11 cellular contexts compared by ENCODE assay signal in genomic region chr2:40371525-40372277, GRCh38.
DNase-seq lines count a peak whose midpoint lies in the region; ATAC-seq, FAIRE-seq and TF ChIP-seq lines count a peak whose summit lies in the region.
"Had no signal": no experiment of that assay in that cellular context is flagged by ENCODE, and none has a peak within 500 bp of the region (broad histone marks: within the 10 kb centered on the region; RNA-seq: fewer than 3 reads in every experiment).

No MANE protein-coding gene starts in this region.

- H3K27me3 ChIP-seq in astrocyte (ENCODE audit: insufficient read depth, low read length) (no peaks in the 10 kb centered on the region), iPS-20b (ENCODE audit: insufficient read depth, low read length) (no peaks in the 10 kb centered on the region), thoracic aorta (replicated peaks; ENCODE audit: insufficient read depth) (no peaks in the 10 kb centered on the region)
- H3K27me3 ChIP-seq in CD8-positive, alpha-beta T cell (ENCODE audit: insufficient read depth, low read length): no peaks in the 10 kb centered on the region
- H3K27me3 ChIP-seq: upper lobe of right lung had no signal

- H3K4me1 Mint-ChIP-seq in astrocyte (ENCODE audit: low read depth, unreplicated experiment): peaks cover 59% of the 10 kb centered on the region
- no peaks in the 10 kb centered on the region for H3K4me1 Mint-ChIP-seq in CD8-positive, alpha-beta T cell (ENCODE audit: low read depth)
- H3K4me1 Mint-ChIP-seq: B cell had no signal

- peak overlapping the region; percentile 74 for H3K27ac ChIP-seq in astrocyte (ENCODE audit: low read depth, low read length)
- H3K27ac ChIP-seq in iPS-20b (ENCODE audit: low read length): no peak overlapping the region
- peak overlapping the region; percentile 3 to 13 for H3K27ac ChIP-seq in thoracic aorta
- H3K27ac ChIP-seq in CD8-positive, alpha-beta T cell (ENCODE audit: low read depth, low read length): no peak overlapping the region
- H3K27ac ChIP-seq: upper lobe of right lung had no signal

- intact Hi-C loops in CD8-positive, alpha-beta T cell (cut with DNase I, micrococcal nuclease): no loop called here

- POLR2A ChIA-PET in CD8-positive, alpha-beta T cell (lab: Charles Lee): no interaction called here

- H4K20me1 ChIP-seq in astrocyte (ENCODE audit: insufficient read depth, low read length): no peaks in the 10 kb centered on the region

- H3K4me2 ChIP-seq in astrocyte (ENCODE audit: low read length): peak overlapping the region; percentile 57

- H3K4me3 Mint-ChIP-seq in astrocyte (ENCODE audit: unreplicated experiment): peak overlapping the region; percentile 3
- no peak overlapping the region for H3K4me3 Mint-ChIP-seq in CD8-positive, alpha-beta T cell
- H3K4me3 Mint-ChIP-seq: B cell had no signal

- H3K36me3 ChIP-seq in astrocyte (ENCODE audit: insufficient read depth, low read length) (no peaks in the 10 kb centered on the region), iPS-20b (ENCODE audit: insufficient read depth, low read depth, low read length) (no peaks in the 10 kb centered on the region), thoracic aorta (no peaks in the 10 kb centered on the region)
- H3K36me3 ChIP-seq in CD8-positive, alpha-beta T cell (ENCODE audit: insufficient read depth, low read length): no peaks in the 10 kb centered on the region
- H3K36me3 ChIP-seq: upper lobe of right lung had no signal

- CTCF ChIA-PET in CD8-positive, alpha-beta T cell (lab: Charles Lee): no interaction called here

- H3K9ac ChIP-seq in astrocyte (ENCODE audit: low read length): peak overlapping the region; percentile 54
- 0 out of 2 replicates have a peak overlapping the region, but pooled peaks have one; percentile 1 for H3K9ac ChIP-seq in iPS-20b (ENCODE audit: low read depth, low read length)

- DNase-seq in NCI-H1417 (lab: John Stamatoyannopoulos, UW) (peak; percentile 12 to 60 (median 52)), NCI-H1417 treated with DMSO at 0.1 percent for 48 hours (lab: John Stamatoyannopoulos, UW) (no peak), astrocyte (ENCODE audit: low read depth) (peak; percentile 80), thoracic aorta (ENCODE audit: low spot score) (peak; percentile 8), mesenteric fat pad (ENCODE audit: low spot score) (no peak)
- DNase-seq in stimulated activated CD4-positive, alpha-beta T cell treated with anti-CD3 and anti-CD28 coated beads, Interleukin-4, amount 100 ng/mL, for 4 hours: no peak
- no peak for DNase-seq in CD8-positive, alpha-beta T cell
- DNase-seq: upper lobe of right lung had no signal

- no peaks in the 10 kb centered on the region for H3K36me3 Mint-ChIP-seq in astrocyte (ENCODE audit: low read depth, unreplicated experiment)
- no peaks in the 10 kb centered on the region for H3K36me3 Mint-ChIP-seq in CD8-positive, alpha-beta T cell

- no peak for ATAC-seq in thoracic aorta (ENCODE audit: insufficient number of reproducible peaks, low FRiP score, low read depth)
- no peak for ATAC-seq in CD8-positive, alpha-beta T cell
- ATAC-seq: HCT116 had no signal

- H3K4me1 ChIP-seq in astrocyte (ENCODE audit: insufficient read depth, low read length) (peaks cover 39% of the 10 kb centered on the region), iPS-20b (ENCODE audit: insufficient read depth, low read length) (peaks cover 7% of the 10 kb centered on the region; the same call in 1 of the 2 replicates), thoracic aorta (ENCODE audit: control insufficient read depth in 1 of 2, low read depth in 2 of 2) (peaks cover 0 to 29% of the 10 kb centered on the region in 2 donors)
- no peaks in the 10 kb centered on the region for H3K4me1 ChIP-seq in CD8-positive, alpha-beta T cell (ENCODE audit: insufficient read depth, low read length)
- H3K4me1 ChIP-seq: upper lobe of right lung had no signal

- peak overlapping the region; percentile 94 for H3K27ac Mint-ChIP-seq in astrocyte (ENCODE audit: unreplicated experiment)
- H3K27ac Mint-ChIP-seq in CD8-positive, alpha-beta T cell: no peak overlapping the region
- H3K27ac Mint-ChIP-seq: B cell had no signal

- no peaks in the 10 kb centered on the region for H3K79me2 ChIP-seq in astrocyte (ENCODE audit: insufficient read depth, low read length)

- H3K9me3 Mint-ChIP-seq in astrocyte (ENCODE audit: unreplicated experiment): no peaks in the 10 kb centered on the region
- no peaks in the 10 kb centered on the region for H3K9me3 Mint-ChIP-seq in CD8-positive, alpha-beta T cell

- no peaks in the 10 kb centered on the region for H3K9me3 ChIP-seq in astrocyte (ENCODE audit: insufficient read depth, low read depth, low read length)
- no peaks in the 10 kb centered on the region for H3K9me3 ChIP-seq in iPS-20b (ENCODE audit: insufficient read depth, low read depth, low read length)
- no peaks in the 10 kb centered on the region for H3K9me3 ChIP-seq in thoracic aorta
- no peaks in the 10 kb centered on the region for H3K9me3 ChIP-seq in CD8-positive, alpha-beta T cell (ENCODE audit: low read length)
- H3K9me3 ChIP-seq: upper lobe of right lung had no signal

- no peaks in the 10 kb centered on the region for H3K27me3 Mint-ChIP-seq in astrocyte (ENCODE audit: low read depth, unreplicated experiment)
- H3K27me3 Mint-ChIP-seq in CD8-positive, alpha-beta T cell (ENCODE audit: low read depth): no peaks in the 10 kb centered on the region
- H3K27me3 Mint-ChIP-seq: B cell had no signal

- no peak for TF ChIP-seq CTCF in astrocyte (IDR thresholded peaks at IDR 0.05; ENCODE audit: insufficient read depth, low read depth, low read length)
- no peak for TF ChIP-seq CTCF in thoracic aorta (IDR thresholded peaks at IDR 0.05)
- TF ChIP-seq CTCF in CD8-positive, alpha-beta T cell (IDR thresholded peaks at IDR 0.05): no peak

- peak; percentile 97 for FAIRE-seq in astrocyte (lab: Jason Lieb, UNC)

- no peak overlapping the region for H3K4me3 ChIP-seq in astrocyte (ENCODE audit: insufficient read depth, low read depth, low read length)
- no peak overlapping the region for H3K4me3 ChIP-seq in iPS-20b (ENCODE audit: low read length)
- H3K4me3 ChIP-seq in thoracic aorta: no peak overlapping the region
- H3K4me3 ChIP-seq in CD8-positive, alpha-beta T cell (ENCODE audit: low read depth, low read length): no peak overlapping the region
- H3K4me3 ChIP-seq: upper lobe of right lung had no signal

- H2AFZ ChIP-seq in astrocyte (ENCODE audit: low read depth, low read length): peak overlapping the region; percentile 38

Comparison
In these comparisons a context has a peak if more than half of its experiments do, and no peak if none do; other contexts are left out.
1. DNase-seq: peak in NCI-H1417 (3 of 3), astrocyte (single experiment) and thoracic aorta (single experiment); none in NCI-H1417 treated with DMSO at 0.1 percent for 48 hours (single experiment), stimulated activated CD4-positive, alpha-beta T cell treated with anti-CD3 and anti-CD28 coated beads, Interleukin-4, amount 100 ng/mL, for 4 hours (0 of 2), CD8-positive, alpha-beta T cell (0 of 7) and mesenteric fat pad (single experiment).
2. H3K27ac ChIP-seq: peak in astrocyte (single experiment) and thoracic aorta (2 of 2); none in iPS-20b (single experiment) and CD8-positive, alpha-beta T cell (single experiment).